ENCODE assay signal across 10 cellular contexts in the genomic region with DNA sequence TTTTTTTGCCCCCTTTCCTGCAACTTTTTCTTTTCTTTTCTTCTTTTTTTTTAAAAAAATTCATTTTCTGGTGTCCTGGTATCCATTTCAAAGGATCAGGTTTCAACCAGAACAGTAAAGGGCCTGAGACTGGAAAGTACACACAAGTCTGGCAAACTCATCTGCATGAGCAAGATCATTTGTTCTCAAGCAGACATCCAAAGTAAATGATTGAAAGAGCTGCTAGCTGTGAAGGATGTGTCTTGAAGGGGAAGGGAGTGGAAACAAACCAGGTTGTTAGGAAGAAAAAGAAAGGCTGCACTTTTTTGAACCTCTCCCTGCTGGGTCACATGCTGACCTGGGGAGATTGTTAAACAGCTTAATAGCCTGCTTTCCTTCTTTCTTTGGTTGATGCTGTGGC. TPM values are rescaled to one million over a fixed set of nuclear protein-coding genes. Genes with fewer than 3 reads are reported as not detected.
A peak's percentile ranks its signal among the peaks of the same experiment; 100 is the strongest.
DNase-seq lines count a peak whose midpoint lies in the region; ATAC-seq, FAIRE-seq and TF ChIP-seq lines count a peak whose summit lies in the region.
"Had no signal": no experiment of that assay in that cellular context is flagged by ENCODE, and none has a peak within 500 bp of the region (broad histone marks: within the 10 kb centered on the region; RNA-seq: fewer than 3 reads in every experiment).

No MANE protein-coding gene starts in this region.

- no peak for ATAC-seq in GM21447 (IDR thresholded peaks at IDR 0.05; ENCODE audit: unreplicated experiment)
- ATAC-seq in GM21786 (IDR thresholded peaks at IDR 0.05; ENCODE audit: unreplicated experiment), result no peak
- no peak for ATAC-seq in GM21515 (IDR thresholded peaks at IDR 0.05; ENCODE audit: unreplicated experiment)

- H3K4me3 ChIP-seq in bronchial epithelial cell (ENCODE audit: low read depth, low read length), result no peak overlapping the region
- H3K4me3 ChIP-seq: esophagus muscularis mucosa had no signal

- no peaks in the 10 kb centered on the region for H3K36me3 ChIP-seq in bronchial epithelial cell (ENCODE audit: control insufficient read depth, insufficient read depth, low read length)

- DNase-seq in HK-2 (ENCODE audit: unreplicated experiment) (peak; percentile 17), bronchial epithelial cell (ENCODE audit: low read depth) (peak; percentile 41), kidney tubule cell (ENCODE audit: low spot score) (peak; percentile 94), stromal cell of bone marrow (ENCODE audit: low read depth) (peak; percentile 72), urothelium cell line (ENCODE audit: low spot score) (no peak)
- DNase-seq: NCI-H2081 treated with DMSO at 0.1 percent for 48 hours had no signal

- FAIRE-seq in bronchial epithelial cell (lab: Jason Lieb, UNC) (no peak), urothelium cell line (lab: Jason Lieb, UNC) (no peak)

- no peak for TF ChIP-seq CTCF in bronchial epithelial cell (IDR thresholded peaks at IDR 0.05; ENCODE audit: insufficient read depth, low read length, severe bottlenecking)

- H3K27me3 ChIP-seq in bronchial epithelial cell (ENCODE audit: control insufficient read depth, insufficient read depth, low read length), result no peaks in the 10 kb centered on the region
- H3K27me3 ChIP-seq: esophagus muscularis mucosa had no signal

RNA-seq across cellular contexts. Expression of gene YAP1, which starts 5.3 kb away (rescaled TPM):
- total RNA-seq in bronchial epithelial cell, result 151 and 152 TPM in 2 replicates
